In the genomic region with DNA sequence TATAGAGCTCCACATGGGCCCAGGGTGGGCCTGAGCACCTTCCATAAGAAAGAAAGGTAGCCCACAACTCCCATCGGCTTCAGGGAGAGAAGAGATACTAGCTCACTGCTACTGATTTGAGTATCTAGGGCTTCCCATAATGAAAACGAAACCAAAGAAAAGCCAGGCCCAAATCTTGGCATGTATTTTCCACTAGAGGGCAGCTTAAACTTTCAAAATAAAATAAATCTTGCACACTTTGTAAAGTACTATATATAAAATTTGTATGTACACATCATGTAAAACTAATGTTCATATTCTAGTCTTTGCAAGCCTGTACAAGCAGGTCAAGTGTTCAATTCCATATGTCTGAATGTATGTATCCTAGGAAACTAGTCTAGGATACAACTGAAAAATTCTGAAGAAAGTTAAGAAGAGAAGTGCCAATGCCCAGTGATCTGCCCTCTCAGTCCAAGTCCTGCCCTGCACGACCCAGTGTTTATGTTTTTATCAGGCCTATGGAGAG, we compare ENCODE assay signal across 9 cellular contexts.
DNase-seq lines count a peak whose midpoint lies in the region; ATAC-seq, FAIRE-seq and TF ChIP-seq lines count a peak whose summit lies in the region.
"Had no signal": no experiment of that assay in that cellular context is flagged by ENCODE, and none has a peak within 500 bp of the region (broad histone marks: within the 10 kb centered on the region; RNA-seq: fewer than 3 reads in every experiment).

No MANE protein-coding gene starts in this region.

- FAIRE-seq in RCC 7860 (lab: Jason Lieb, UNC), result peak; percentile 54

- CTCF ChIA-PET in CD8-positive, alpha-beta memory T cell (lab: Charles Lee), result interaction anchor here (1.0 to 1.1 kb wide), 2 partner anchors 526 to 792 kb away, joined by 3 to 6 read pairs; no protein-coding TSS in a partner anchor
- CTCF ChIA-PET in naive thymus-derived CD4-positive, alpha-beta T cell (lab: Charles Lee), result interaction anchor here (1.6 kb wide), 1 partner anchor 527 kb away, joined by 7 read pairs; no protein-coding TSS in a partner anchor

- H3K27ac Mint-ChIP-seq in CD8-positive, alpha-beta memory T cell, result peak overlapping the region in 5 of 8 donors; percentile 30 to 87 (median 67)
- H3K27ac Mint-ChIP-seq in naive thymus-derived CD4-positive, alpha-beta T cell, result peak overlapping the region in 7 of 9 donors; percentile 1 to 65 (median 22)

- no peak overlapping the region for H3K27ac ChIP-seq in CD8-positive, alpha-beta memory T cell (ENCODE audit: low read depth, low read length)
- H3K27ac ChIP-seq in naive thymus-derived CD4-positive, alpha-beta T cell (ENCODE audit: low read depth, low read length), result no peak overlapping the region

- POLR2A ChIA-PET in CD8-positive, alpha-beta memory T cell (lab: Charles Lee), result no interaction called here
- POLR2A ChIA-PET in naive thymus-derived CD4-positive, alpha-beta T cell (lab: Charles Lee), result no interaction called here

- H3K9me3 Mint-ChIP-seq in CD8-positive, alpha-beta memory T cell, result no peaks in the 10 kb centered on the region
- no peaks in the 10 kb centered on the region for H3K9me3 Mint-ChIP-seq in naive thymus-derived CD4-positive, alpha-beta T cell

- no peaks in the 10 kb centered on the region for H3K27me3 ChIP-seq in CD8-positive, alpha-beta memory T cell (ENCODE audit: insufficient read depth, low read length, poor library complexity, severe bottlenecking)
- no peaks in the 10 kb centered on the region for H3K27me3 ChIP-seq in H7 (ENCODE audit: control insufficient read depth, insufficient read depth, low read length)
- no peaks in the 10 kb centered on the region for H3K27me3 ChIP-seq in naive thymus-derived CD4-positive, alpha-beta T cell (ENCODE audit: control insufficient read depth in 2 of 2, insufficient read depth in 2 of 2, low read length in 2 of 2)

- DNase-seq in CD8-positive, alpha-beta memory T cell, result peak in 2 of 5 donors; percentile 3 to 6
- peak; percentile 27 for DNase-seq in H7
- DNase-seq in RCC 7860 (ENCODE audit: low spot score), result peak; percentile 39
- DNase-seq in epithelial cell of proximal tubule (ENCODE audit: low read depth), result no peak
- peak in 5 of 9 donors; percentile 8 to 36 (median 25) for DNase-seq in naive thymus-derived CD4-positive, alpha-beta T cell
- DNase-seq in NCI-H1694 treated with DMSO at 0.1 percent for 48 hours (lab: John Stamatoyannopoulos, UW), result no peak

- TF ChIP-seq CTCF in epithelial cell of proximal tubule (conservative IDR thresholded peaks at IDR 0.05; ENCODE audit: low read depth, low read length), result peak; percentile 69

- no peaks in the 10 kb centered on the region for H3K4me1 ChIP-seq in CD8-positive, alpha-beta memory T cell (ENCODE audit: insufficient read depth, low read length)
- peaks cover 0 to 5% of the 10 kb centered on the region in 2 donors for H3K4me1 ChIP-seq in naive thymus-derived CD4-positive, alpha-beta T cell (ENCODE audit: control insufficient read depth in 2 of 2, insufficient read depth in 2 of 2, low read length in 2 of 2)

- no peak overlapping the region for H3K4me3 ChIP-seq in CD8-positive, alpha-beta memory T cell (ENCODE audit: low read length)
- H3K4me3 ChIP-seq in H7 (ENCODE audit: insufficient read depth, low read depth, low read length) (no peak overlapping the region), epithelial cell of proximal tubule (ENCODE audit: low read depth, low read length) (no peak overlapping the region)
- no peak overlapping the region for H3K4me3 ChIP-seq in naive thymus-derived CD4-positive, alpha-beta T cell (ENCODE audit: low read length)
- H3K4me3 ChIP-seq: mucosa of descending colon had no signal

- H3K4me3 Mint-ChIP-seq in CD8-positive, alpha-beta memory T cell, result peak overlapping the region in 3 of 7 donors; percentile 17 to 47 (median 22)
- peak overlapping the region in 7 of 10 donors; percentile 11 to 58 (median 19) for H3K4me3 Mint-ChIP-seq in naive thymus-derived CD4-positive, alpha-beta T cell

- no peaks in the 10 kb centered on the region for H3K36me3 ChIP-seq in CD8-positive, alpha-beta memory T cell (ENCODE audit: insufficient read depth, low read length)
- no peaks in the 10 kb centered on the region for H3K36me3 ChIP-seq in H7 (replicated peaks; ENCODE audit: control insufficient read depth, insufficient read depth, low read length)
- no peaks in the 10 kb centered on the region for H3K36me3 ChIP-seq in naive thymus-derived CD4-positive, alpha-beta T cell (ENCODE audit: control insufficient read depth in 2 of 3, insufficient read depth in 3 of 3, low read length in 3 of 3)

- H3K9me3 ChIP-seq in CD8-positive, alpha-beta memory T cell (ENCODE audit: low read length), result no peaks in the 10 kb centered on the region
- no peaks in the 10 kb centered on the region for H3K9me3 ChIP-seq in naive thymus-derived CD4-positive, alpha-beta T cell (ENCODE audit: control insufficient read depth in 2 of 3, low read length in 3 of 3)
- H3K9me3 ChIP-seq: mucosa of descending colon had no signal

- no peaks in the 10 kb centered on the region for H3K36me3 Mint-ChIP-seq in CD8-positive, alpha-beta memory T cell
- H3K36me3 Mint-ChIP-seq in naive thymus-derived CD4-positive, alpha-beta T cell, result no peaks in the 10 kb centered on the region

- intact Hi-C loops in naive thymus-derived CD4-positive, alpha-beta T cell (cut with micrococcal nuclease), result loop anchor here in 1 of 2 donors (1.0 kb wide), 1 partner anchor 523 kb away; no protein-coding TSS in a partner anchor

- peaks cover 0 to 1% of the 10 kb centered on the region in 2 donors for H3K27me3 Mint-ChIP-seq in CD8-positive, alpha-beta memory T cell
- peaks cover 0 to 13% (median 8%) of the 10 kb centered on the region in 5 donors for H3K27me3 Mint-ChIP-seq in naive thymus-derived CD4-positive, alpha-beta T cell

- H3K4me1 Mint-ChIP-seq in CD8-positive, alpha-beta memory T cell, result peaks cover 3 to 10% (median 7%) of the 10 kb centered on the region in 3 donors
- H3K4me1 Mint-ChIP-seq in naive thymus-derived CD4-positive, alpha-beta T cell, result peaks cover 2 to 10% (median 5%) of the 10 kb centered on the region in 7 donors

- no peak for ATAC-seq in naive thymus-derived CD4-positive, alpha-beta T cell
- no peak for ATAC-seq in GM21390 (IDR thresholded peaks at IDR 0.05; ENCODE audit: unreplicated experiment)
- ATAC-seq in HG03571 (IDR thresholded peaks at IDR 0.05; ENCODE audit: unreplicated experiment), result no peak
- ATAC-seq: mucosa of descending colon had no signal

Comparison
In these comparisons a context has a peak if more than half of its experiments do, and no peak if none do; other contexts are left out.
1. DNase-seq: peak in H7 (single experiment), RCC 7860 (single experiment) and naive thymus-derived CD4-positive, alpha-beta T cell (5 of 9); none in epithelial cell of proximal tubule (single experiment) and NCI-H1694 treated with DMSO at 0.1 percent for 48 hours (single experiment).